ENCODE assay signal across 20 cellular contexts in the genomic region with DNA sequence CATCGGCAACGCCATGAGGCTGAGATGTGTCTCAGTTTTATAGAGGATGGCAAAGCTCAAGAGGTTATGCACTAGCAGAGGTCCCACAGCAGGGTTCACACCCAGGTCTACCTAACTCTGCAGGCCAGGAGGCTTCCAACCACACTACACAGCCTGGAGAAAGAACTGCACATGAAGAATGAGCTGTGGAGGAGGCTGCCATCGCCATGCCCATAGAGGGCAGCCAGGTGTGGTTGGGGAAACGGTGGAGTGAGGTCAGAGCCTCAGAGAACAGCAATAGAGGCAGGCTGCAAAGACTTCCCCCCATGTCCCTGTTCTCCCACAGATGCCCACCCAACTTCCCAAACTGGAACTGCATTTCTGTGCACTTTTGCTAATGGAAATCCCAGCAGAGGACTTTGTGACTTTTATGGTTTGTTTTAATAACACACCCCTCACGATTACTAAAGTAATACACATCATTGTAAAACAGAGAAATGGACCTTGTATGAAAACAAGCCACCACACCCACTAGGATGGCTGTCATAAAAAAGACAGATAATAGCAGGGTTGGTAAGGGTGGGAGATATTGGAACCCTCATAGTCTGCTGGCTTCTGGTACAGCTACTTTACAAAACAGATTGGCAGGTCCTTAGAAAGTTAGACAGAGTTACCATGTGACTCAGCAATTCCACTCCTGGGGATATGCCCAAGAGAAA. TPM values are rescaled to one million over a fixed set of nuclear protein-coding genes. Genes with fewer than 3 reads are reported as not detected.
DNase-seq lines count a peak whose midpoint lies in the region; ATAC-seq and TF ChIP-seq lines count a peak whose summit lies in the region.
"Had no signal": no experiment of that assay in that cellular context is flagged by ENCODE, and none has a peak within 500 bp of the region (broad histone marks: within the 10 kb centered on the region; RNA-seq: fewer than 3 reads in every experiment).

No MANE protein-coding gene starts in this region.

- H2BK120ac ChIP-seq in mesenchymal stem cell (ENCODE audit: low read depth, low read length) = no peak overlapping the region

- H3K27ac ChIP-seq in HEK293 (ENCODE audit: extremely low read depth, low read depth, low read length) (no peak overlapping the region), colonic mucosa (peak overlapping the region; percentile 68), mesenchymal stem cell (ENCODE audit: low read length, poor library complexity, severe bottlenecking) (no peak overlapping the region), muscle layer of duodenum (ENCODE audit: low read length) (peak overlapping the region; percentile 28)
- H3K27ac ChIP-seq: BLaER1 had no signal

- no peak overlapping the region for H2BK12ac ChIP-seq in mesenchymal stem cell (ENCODE audit: low read length in 2 of 2)

- H3K14ac ChIP-seq in mesenchymal stem cell (ENCODE audit: low read length in 2 of 2) = no peak overlapping the region

- no peak overlapping the region for H4K8ac ChIP-seq in mesenchymal stem cell (ENCODE audit: low read length)

- H3K36me3 ChIP-seq in HEK293 (ENCODE audit: control insufficient read depth in 2 of 2, insufficient read depth in 1 of 2, low read length in 2 of 2) (no peaks in the 10 kb centered on the region), colonic mucosa (no peaks in the 10 kb centered on the region), mesenchymal stem cell (ENCODE audit: control insufficient read depth in 1 of 2, insufficient read depth in 2 of 2, low read depth in 1 of 2, low read length in 2 of 2) (no peaks in the 10 kb centered on the region), muscle layer of duodenum (ENCODE audit: control insufficient read depth in 1 of 2, insufficient read depth in 2 of 2, low read length in 2 of 2) (no peaks in the 10 kb centered on the region)
- H3K36me3 ChIP-seq: BLaER1 had no signal

- H2AFZ ChIP-seq in mesenchymal stem cell (ENCODE audit: low read depth, low read length) = no peak overlapping the region
- H2AFZ ChIP-seq: GM23338 had no signal

- no peak overlapping the region for H3K4ac ChIP-seq in mesenchymal stem cell (ENCODE audit: low read depth in 1 of 2, low read length in 2 of 2)

- no peak overlapping the region for H3K4me2 ChIP-seq in mesenchymal stem cell (ENCODE audit: low read length, poor library complexity, severe bottlenecking)
- H3K4me2 ChIP-seq: BLaER1, GM23338 had no signal

- H3K18ac ChIP-seq in mesenchymal stem cell (ENCODE audit: low read depth in 1 of 2, low read length in 2 of 2) = no peak overlapping the region

- H3K79me1 ChIP-seq in mesenchymal stem cell (replicated peaks; ENCODE audit: low read length, poor library complexity, severe bottlenecking) = no peaks in the 10 kb centered on the region

- H3K9me3 ChIP-seq in HEK293 (ENCODE audit: control insufficient read depth, insufficient read depth, low read depth, low read length) = no peaks in the 10 kb centered on the region
- no peaks in the 10 kb centered on the region for H3K9me3 ChIP-seq in colonic mucosa
- H3K9me3 ChIP-seq in mesenchymal stem cell (ENCODE audit: control insufficient read depth, low read length) = peaks cover 38% of the 10 kb centered on the region
- H3K9me3 ChIP-seq in muscle layer of duodenum (ENCODE audit: control insufficient read depth in 1 of 2, low read length in 2 of 2) = peaks cover 0 to 10% of the 10 kb centered on the region in 2 donors

- H3K4me1 ChIP-seq in HEK293 (ENCODE audit: control insufficient read depth, insufficient read depth, low read length) (peaks cover 5% of the 10 kb centered on the region; the same call in 1 of the 2 replicates), colonic mucosa (peaks cover 11% of the 10 kb centered on the region), mesenchymal stem cell (ENCODE audit: control insufficient read depth, insufficient read depth, low read depth, low read length) (peaks cover 12% of the 10 kb centered on the region), muscle layer of duodenum (ENCODE audit: control insufficient read depth in 1 of 2, insufficient read depth in 2 of 2, low read length in 2 of 2) (peaks cover 0 to 4% of the 10 kb centered on the region in 2 donors)
- H3K4me1 ChIP-seq: BLaER1 had no signal

- H4K91ac ChIP-seq in mesenchymal stem cell (ENCODE audit: low read length) = no peak overlapping the region

- intact Hi-C loops in colonic mucosa (cut with DNase I) = no loop called here

- H3K27me3 ChIP-seq in colonic mucosa (no peaks in the 10 kb centered on the region), mesenchymal stem cell (ENCODE audit: control insufficient read depth in 1 of 2, insufficient read depth in 1 of 2, low read length in 2 of 2) (peaks cover 0 to 40% of the 10 kb centered on the region in 2 experiments), muscle layer of duodenum (ENCODE audit: low read depth, low read length) (no peaks in the 10 kb centered on the region)
- H3K27me3 ChIP-seq: BLaER1 had no signal

- TF ChIP-seq CTCF in HEK293 (tag by site-specific recombination; IDR thresholded peaks at IDR 0.05) = no peak
- no peak for TF ChIP-seq CTCF in colonic mucosa (IDR thresholded peaks at IDR 0.05)

- H2BK5ac ChIP-seq in mesenchymal stem cell (ENCODE audit: low read depth, low read length, poor library complexity, severe bottlenecking) = no peak overlapping the region

- H2BK15ac ChIP-seq in mesenchymal stem cell (ENCODE audit: low read depth, poor library complexity, severe bottlenecking) = no peak overlapping the region

- H3K4me3 ChIP-seq in HEK293 (ENCODE audit: low read depth, low read length) = no peak overlapping the region
- H3K4me3 ChIP-seq in colonic mucosa = no peak overlapping the region
- H3K4me3 ChIP-seq in mesenchymal stem cell (ENCODE audit: insufficient read depth in 1 of 2, low read depth in 1 of 2, low read length in 2 of 2) = no peak overlapping the region
- no peak overlapping the region for H3K4me3 ChIP-seq in muscle layer of duodenum (ENCODE audit: low read depth in 1 of 2, low read length in 2 of 2)
- H3K4me3 ChIP-seq: BLaER1, GM23338 had no signal

- WGBS in mesenchymal stem cell = 83% methylated on average over 3 of the region's 5 CpGs

- H3K9ac ChIP-seq in colonic mucosa (ENCODE audit: low read depth in 2 of 2, low read length in 2 of 2) (peak overlapping the region in 1 of 2 donors; percentile 54), mesenchymal stem cell (ENCODE audit: low read length) (no peak overlapping the region)
- H3K9ac ChIP-seq: BLaER1 had no signal

- DNase-seq in colonic mucosa = peak; percentile 68
- no peak for DNase-seq in mesenchymal stem cell
- DNase-seq in central memory CD4-positive, alpha-beta T cell = no peak
- no peak for DNase-seq in activated CD4-positive, CD25-positive, alpha-beta regulatory T cell (lab: John Stamatoyannopoulos, UW)
- DNase-seq in kidney tubule cell (ENCODE audit: low spot score) = no peak
- DNase-seq: 8988T; CD4-positive, alpha-beta memory T cell; DMS153; DMS79; GDM1; HCEC 1CT; HFFc6 had no signal

- no peak overlapping the region for H3K23ac ChIP-seq in mesenchymal stem cell (ENCODE audit: low read length in 2 of 2)

- POLR2A ChIA-PET in HEK293 (lab: Yijun Ruan, JAX) = no interaction called here

- CTCF ChIA-PET in HEK293 (lab: Yijun Ruan, JAX) = no interaction called here

- ATAC-seq in GM19324 (IDR thresholded peaks at IDR 0.05; ENCODE audit: low FRiP score, unreplicated experiment) = no peak
- ATAC-seq: GM23338 had no signal

- H2AK5ac ChIP-seq in mesenchymal stem cell (ENCODE audit: low read length, severe bottlenecking) = peak overlapping the region; percentile 51

TF ChIP-seq in HEK293, 187 proteins besides CTCF, POLR2A, EP300 and RAD21:
- TF ChIP-seq, protein P1, sequence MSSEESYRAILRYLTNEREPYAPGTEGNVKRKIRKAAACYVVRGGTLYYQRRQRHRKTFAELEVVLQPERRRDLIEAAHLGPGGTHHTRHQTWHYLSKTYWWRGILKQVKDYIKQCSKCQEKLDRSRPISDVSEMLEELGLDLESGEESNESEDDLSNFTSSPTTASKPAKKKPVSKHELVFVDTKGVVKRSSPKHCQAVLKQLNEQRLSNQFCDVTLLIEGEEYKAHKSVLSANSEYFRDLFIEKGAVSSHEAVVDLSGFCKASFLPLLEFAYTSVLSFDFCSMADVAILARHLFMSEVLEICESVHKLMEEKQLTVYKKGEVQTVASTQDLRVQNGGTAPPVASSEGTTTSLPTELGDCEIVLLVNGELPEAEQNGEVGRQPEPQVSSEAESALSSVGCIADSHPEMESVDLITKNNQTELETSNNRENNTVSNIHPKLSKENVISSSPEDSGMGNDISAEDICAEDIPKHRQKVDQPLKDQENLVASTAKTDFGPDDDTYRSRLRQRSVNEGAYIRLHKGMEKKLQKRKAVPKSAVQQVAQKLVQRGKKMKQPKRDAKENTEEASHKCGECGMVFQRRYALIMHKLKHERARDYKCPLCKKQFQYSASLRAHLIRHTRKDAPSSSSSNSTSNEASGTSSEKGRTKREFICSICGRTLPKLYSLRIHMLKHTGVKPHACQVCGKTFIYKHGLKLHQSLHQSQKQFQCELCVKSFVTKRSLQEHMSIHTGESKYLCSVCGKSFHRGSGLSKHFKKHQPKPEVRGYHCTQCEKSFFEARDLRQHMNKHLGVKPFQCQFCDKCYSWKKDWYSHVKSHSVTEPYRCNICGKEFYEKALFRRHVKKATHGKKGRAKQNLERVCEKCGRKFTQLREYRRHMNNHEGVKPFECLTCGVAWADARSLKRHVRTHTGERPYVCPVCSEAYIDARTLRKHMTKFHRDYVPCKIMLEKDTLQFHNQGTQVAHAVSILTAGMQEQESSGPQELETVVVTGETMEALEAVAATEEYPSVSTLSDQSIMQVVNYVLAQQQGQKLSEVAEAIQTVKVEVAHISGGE (tag by site-specific recombination; conservative IDR thresholded peaks at IDR 0.05; ENCODE audit: low read depth) = no peak
- TF ChIP-seq ZNF140 (tag by site-specific recombination; IDR thresholded peaks at IDR 0.05) = peak; percentile 46; the same call in 1 of the 2 replicates
- TF ChIP-seq ZFP41 (tag by site-specific recombination; IDR thresholded peaks at IDR 0.05; ENCODE audit: borderline replicate concordance) = no peak
- no peak for TF ChIP-seq ZNF530 (tag by site-specific recombination; IDR thresholded peaks at IDR 0.05; ENCODE audit: low read depth)

RNA-seq across cellular contexts. Expression of a gene that starts 58.9 kb away (rescaled TPM):
- total RNA-seq in colonic mucosa = 10 to 100 TPM; 34.3 to 63.9 TPM
- polyA plus RNA-seq in mesenchymal stem cell (2013, experiment 1 of 2) = 2.3 TPM
- polyA plus RNA-seq in mesenchymal stem cell (2013, experiment 2 of 2) = 2.2 TPM
- total RNA-seq: CD4-positive, alpha-beta memory T cell had no signal
- polyA plus RNA-seq: AG04450; CD14-positive monocyte; CD4-positive, alpha-beta memory T cell; IgD-negative memory B cell had no signal

Comparison
In these comparisons a context has a peak if more than half of its experiments do, and no peak if none do; other contexts are left out.
1. H3K27ac ChIP-seq: peak in colonic mucosa (single experiment) and muscle layer of duodenum (single experiment); none in HEK293 (single experiment) and mesenchymal stem cell (single experiment).